Comparison of ENCODE assay signal across 9 cellular contexts in the genomic region with DNA sequence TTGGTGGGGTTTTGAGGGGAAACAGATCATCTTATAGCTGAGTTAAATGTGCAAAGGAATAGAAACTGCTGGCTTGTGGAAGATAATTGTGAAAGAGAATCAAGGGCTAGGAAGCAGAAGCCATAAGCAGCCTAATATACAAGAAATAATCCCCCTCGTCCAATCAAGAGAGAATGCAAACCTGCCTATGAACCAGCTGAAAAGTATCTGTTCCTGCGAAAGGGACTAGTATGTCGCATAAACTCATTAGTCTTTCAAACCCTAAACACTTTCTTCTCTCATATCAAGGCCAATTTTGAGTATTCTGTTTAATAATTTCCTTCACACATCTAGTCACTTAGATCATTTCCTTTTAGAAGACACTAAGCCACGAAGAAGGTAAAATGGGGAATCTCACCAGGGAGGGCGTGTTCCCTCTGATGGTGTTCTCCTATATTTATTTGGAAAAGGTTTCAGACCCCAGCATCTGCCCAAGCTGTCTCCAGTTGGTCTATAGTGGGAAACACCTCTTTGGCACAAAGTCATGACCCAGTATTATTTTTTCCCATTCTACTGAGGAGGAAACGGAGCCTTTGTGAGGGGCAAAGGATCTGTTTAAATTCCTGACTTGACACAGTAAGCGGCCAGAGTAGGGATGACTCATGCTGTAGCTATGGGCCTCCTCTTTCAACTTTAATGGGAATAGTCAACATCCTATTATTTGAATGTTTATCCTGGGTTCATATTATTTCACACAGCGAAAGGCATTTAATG.
A peak's percentile ranks its signal among the peaks of the same experiment; 100 is the strongest.
DNase-seq lines count a peak whose midpoint lies in the region; ATAC-seq, FAIRE-seq and TF ChIP-seq lines count a peak whose summit lies in the region.
"Had no signal": no experiment of that assay in that cellular context is flagged by ENCODE, and none has a peak within 500 bp of the region (broad histone marks: within the 10 kb centered on the region; RNA-seq: fewer than 3 reads in every experiment).

No MANE protein-coding gene starts in this region.

- no TSS peak for BruUV-seq in K562 (replicated peaks; lab: Mats Ljungman, UMichigan)

- H3K9ac ChIP-seq in K562 (ENCODE audit: insufficient read depth in 1 of 2, low read depth in 2 of 2, low read length in 2 of 2), result no peak overlapping the region
- H3K9ac ChIP-seq in kidney (ENCODE audit: low read length in 2 of 2), result no peak overlapping the region

- no peak for TF ChIP-seq EP300 in K562 (IDR thresholded peaks at IDR 0.05; ENCODE audit: low read length)

- no peak overlapping the region for H3K4me2 ChIP-seq in K562 (ENCODE audit: insufficient read depth, low read length)

- no peaks in the 10 kb centered on the region for H3K79me2 ChIP-seq in K562 (ENCODE audit: control insufficient read depth, insufficient read depth, low read length)

- H3K4me1 ChIP-seq in right atrium auricular region, result peaks cover 0 to 11% of the 10 kb centered on the region in 2 donors
- no peaks in the 10 kb centered on the region for H3K4me1 ChIP-seq in K562 (replicated peaks in 1 of 2; ENCODE audit: control insufficient read depth in 2 of 2, insufficient read depth in 2 of 2, low read length in 2 of 2)
- H3K4me1 ChIP-seq in kidney (ENCODE audit: control insufficient read depth in 1 of 2, insufficient read depth in 1 of 2, low read depth in 1 of 2, low read length in 2 of 2), result peaks cover 0 to 7% of the 10 kb centered on the region in 2 donors
- H3K4me1 ChIP-seq in vagina, result peaks cover 21% of the 10 kb centered on the region

- H3K27me3 ChIP-seq in right atrium auricular region (no peaks in the 10 kb centered on the region), K562 (ENCODE audit: control insufficient read depth in 2 of 2, insufficient read depth in 2 of 2, low read length in 2 of 2) (peaks cover 0 to 5% of the 10 kb centered on the region in 2 experiments; a peak in 1 of 5 replicates), vagina (no peaks in the 10 kb centered on the region)

- ATAC-seq in Right ventricle myocardium superior (ENCODE audit: poor library complexity), result peak; percentile 42
- no peak for ATAC-seq in K562
- no peak for ATAC-seq in HG03378 (IDR thresholded peaks at IDR 0.05; ENCODE audit: unreplicated experiment)
- no peak for ATAC-seq in HG03095 (IDR thresholded peaks at IDR 0.05; ENCODE audit: unreplicated experiment)
- no peak for ATAC-seq in HG03280 (IDR thresholded peaks at IDR 0.05; ENCODE audit: unreplicated experiment)

- H4K20me1 ChIP-seq in K562 (replicated peaks; ENCODE audit: control insufficient read depth, insufficient read depth, low read length), result no peaks in the 10 kb centered on the region

- no peaks in the 10 kb centered on the region for H3K9me1 ChIP-seq in K562 (ENCODE audit: control insufficient read depth, insufficient read depth, low read length)

- H3K27ac ChIP-seq in right atrium auricular region, result no peak overlapping the region
- H3K27ac ChIP-seq in K562 (ENCODE audit: extremely low read depth, low read depth, low read length), result no peak overlapping the region
- peak overlapping the region; percentile 10 to 29 for H3K27ac ChIP-seq in kidney (ENCODE audit: low read depth in 2 of 2, low read length in 2 of 2)
- H3K27ac ChIP-seq in vagina, result peak overlapping the region; percentile 16

- TF ChIP-seq CTCF in right atrium auricular region (IDR thresholded peaks at IDR 0.05) (no peak), K562 (IDR thresholded peaks at IDR 0.05 in 2 of 3, conservative IDR thresholded peaks at IDR 0.05 in 1 of 3; ENCODE audit: insufficient read depth in 2 of 3, low read depth in 1 of 3, low read length in 3 of 3) (no peak), kidney (IDR thresholded peaks at IDR 0.05; ENCODE audit: borderline replicate concordance, extremely low read depth, insufficient read depth) (no peak), vagina (IDR thresholded peaks at IDR 0.05) (no peak)

- DNase-seq in Right ventricle myocardium superior, result no peak
- no peak for DNase-seq in right atrium auricular region (ENCODE audit: low spot score)
- DNase-seq in K562 (ENCODE audit: extremely low read depth in 1 of 4, low spot score in 3 of 4), result no peak
- DNase-seq in kidney, result no peak
- DNase-seq in vagina (ENCODE audit: extremely low spot score in 2 of 2), result peak in 1 of 2 donors; percentile 10
- DNase-seq: CD8-positive, alpha-beta memory T cell had no signal

- TF ChIP-seq POLR2A in K562 (conservative IDR thresholded peaks at IDR 0.05), result no peak
- TF ChIP-seq POLR2A in vagina (IDR thresholded peaks at IDR 0.05), result no peak

- no peak for TF ChIP-seq RAD21 in K562 (CRISPR knock-in tag; conservative IDR thresholded peaks at IDR 0.05 in 1 of 2, IDR thresholded peaks at IDR 0.05 in 1 of 2)

- intact Hi-C loops in Right ventricle myocardium superior (cut with DNase I) (no loop called here), K562 (cut with micrococcal nuclease) (no loop called here), kidney (cut with DNase I) (no loop called here), vagina (cut with DNase I) (no loop called here)

- CTCF ChIA-PET in K562 (lab: Yijun Ruan, JAX; ENCODE audit: low intra/inter-chr PET ratio), result no interaction called here

- in situ Hi-C loops in K562 (cut with MboI), result no loop called here

- WGBS in K562 (ENCODE audit: insufficient coverage, low coverage, missing lambda C conversion rate), result 3% methylated on average over 8 of the region's 8 CpGs

- POLR2A ChIA-PET in K562 (lab: Yijun Ruan, JAX), result interaction anchor here (0.7 kb wide), 1 partner anchor 379 kb away, joined by 3 read pairs; no protein-coding TSS in a partner anchor

- FAIRE-seq in K562 (lab: Jason Lieb, UNC) (no peak), kidney (lab: Jason Lieb, UNC) (no peak)

- H2AFZ ChIP-seq in K562 (ENCODE audit: low read depth, low read length), result no peak overlapping the region

- H3K4me3 ChIP-seq in right atrium auricular region (no peak overlapping the region), K562 (no peak overlapping the region), kidney (ENCODE audit: low read length in 2 of 2) (no peak overlapping the region), vagina (no peak overlapping the region)

- H3K9me3 ChIP-seq in right atrium auricular region (no peaks in the 10 kb centered on the region), K562 (replicated peaks; ENCODE audit: control insufficient read depth, insufficient read depth, low read depth, low read length) (no peaks in the 10 kb centered on the region), kidney (ENCODE audit: control insufficient read depth in 1 of 2, low read length in 2 of 2) (no peaks in the 10 kb centered on the region), vagina (no peaks in the 10 kb centered on the region)

- H3K36me3 ChIP-seq in right atrium auricular region (no peaks in the 10 kb centered on the region), K562 (ENCODE audit: control insufficient read depth, insufficient read depth, low read length) (no peaks in the 10 kb centered on the region), kidney (ENCODE audit: control insufficient read depth in 1 of 2, insufficient read depth in 2 of 2, low read length in 2 of 2) (no peaks in the 10 kb centered on the region), vagina (no peaks in the 10 kb centered on the region)

TF ChIP-seq in K562, 482 proteins besides CTCF, POLR2A, EP300 and RAD21:
- TF ChIP-seq PTRF (tag; IDR thresholded peaks at IDR 0.05), result no peak
- TF ChIP-seq MCM2 (IDR thresholded peaks at IDR 0.05; ENCODE audit: low read depth), result no peak
- TF ChIP-seq, protein P1, sequence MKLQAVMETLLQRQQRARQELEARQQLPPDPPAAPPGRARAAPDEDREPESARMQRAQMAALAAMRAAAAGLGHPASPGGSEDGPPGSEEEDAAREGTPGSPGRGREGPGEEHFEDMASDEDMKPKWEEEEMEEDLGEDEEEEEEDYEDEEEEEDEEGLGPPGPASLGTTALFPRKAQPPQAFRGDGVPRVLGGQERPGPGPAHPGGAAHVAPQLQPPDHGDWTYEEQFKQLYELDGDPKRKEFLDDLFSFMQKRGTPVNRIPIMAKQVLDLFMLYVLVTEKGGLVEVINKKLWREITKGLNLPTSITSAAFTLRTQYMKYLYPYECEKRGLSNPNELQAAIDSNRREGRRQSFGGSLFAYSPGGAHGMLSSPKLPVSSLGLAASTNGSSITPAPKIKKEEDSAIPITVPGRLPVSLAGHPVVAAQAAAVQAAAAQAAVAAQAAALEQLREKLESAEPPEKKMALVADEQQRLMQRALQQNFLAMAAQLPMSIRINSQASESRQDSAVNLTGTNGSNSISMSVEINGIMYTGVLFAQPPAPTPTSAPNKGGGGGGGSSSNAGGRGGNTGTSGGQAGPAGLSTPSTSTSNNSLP (IDR thresholded peaks at IDR 0.05; ENCODE audit: borderline replicate concordance, low read depth, low read length), result no peak
- TF ChIP-seq, protein P2, sequence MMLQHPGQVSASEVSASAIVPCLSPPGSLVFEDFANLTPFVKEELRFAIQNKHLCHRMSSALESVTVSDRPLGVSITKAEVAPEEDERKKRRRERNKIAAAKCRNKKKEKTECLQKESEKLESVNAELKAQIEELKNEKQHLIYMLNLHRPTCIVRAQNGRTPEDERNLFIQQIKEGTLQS (IDR thresholded peaks at IDR 0.05), result peak; percentile 26; the same call in 1 of the 2 replicates
- TF ChIP-seq, protein P2 (CRISPR knock-in tag; conservative IDR thresholded peaks at IDR 0.05), result no peak
- no peak for TF ChIP-seq XRCC5 (IDR thresholded peaks at IDR 0.05; ENCODE audit: low read depth, low read length)

Comparison
In these comparisons a context has a peak if more than half of its experiments do, and no peak if none do; other contexts are left out.
1. H3K27ac ChIP-seq: peak in kidney (2 of 2) and vagina (single experiment); none in right atrium auricular region (0 of 2) and K562 (single experiment).